27 cellular contexts compared by ENCODE assay signal in the genomic region with DNA sequence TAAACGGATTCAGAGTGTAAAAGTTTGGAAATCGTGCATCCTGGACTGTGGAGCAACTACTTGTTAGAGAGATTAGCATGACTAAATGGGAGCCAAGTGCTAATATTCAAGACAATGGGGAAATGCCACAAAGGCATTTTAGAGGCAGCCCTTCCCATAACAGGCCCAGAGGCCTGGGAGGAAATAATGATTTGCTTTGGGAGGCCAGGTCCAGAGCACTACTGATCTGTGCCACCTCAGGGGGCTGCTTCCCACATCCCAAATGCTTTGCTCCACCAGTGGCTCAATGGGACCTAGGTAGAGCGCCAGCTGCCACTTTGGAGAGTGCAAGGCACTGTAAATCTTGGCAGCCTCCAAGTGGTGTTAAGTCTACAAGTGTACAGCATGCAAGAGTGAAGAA.
"Had no signal": no experiment of that assay in that cellular context is flagged by ENCODE, and none has a peak within 500 bp of the region (broad histone marks: within the 10 kb centered on the region; RNA-seq: fewer than 3 reads in every experiment).

No MANE protein-coding gene starts in this region.

- DNase-seq: dermis blood vessel endothelial cell; dorsolateral prefrontal cortex; effector CD4-positive, alpha-beta T cell; effector memory CD4-positive, alpha-beta T cell; erythroblast; esophagus squamous epithelium; foreskin fibroblast; foreskin melanocyte; gastrocnemius medialis; glutamatergic neuron; head of caudate nucleus; heart right ventricle; hippocampal formation; immature natural killer cell; islet precursor cell; kidney; kidney glomerular epithelial cell; left cardiac atrium; left ventricle myocardium superior; lower lobe of right lung; mesenchymal stem cell; midbrain; naive thymus-derived CD4-positive, alpha-beta T cell had no signal

- H3K4me3 ChIP-seq: coronary artery, dorsolateral prefrontal cortex, esophagus squamous epithelium, gastrocnemius medialis, heart right ventricle, left lung, lower lobe of right lung had no signal

- H3K27ac ChIP-seq: coronary artery, dorsolateral prefrontal cortex, epithelial cell of prostate, esophagus squamous epithelium, gastrocnemius medialis, heart right ventricle, left lung, lower lobe of right lung had no signal

- H3K27me3 ChIP-seq: dorsolateral prefrontal cortex, esophagus squamous epithelium, gastrocnemius medialis, heart right ventricle, left lung had no signal

- H3K9me3 ChIP-seq: gastrocnemius medialis, lower lobe of right lung had no signal

- H3K36me3 ChIP-seq: esophagus squamous epithelium, gastrocnemius medialis, heart right ventricle, left lung, lower lobe of right lung had no signal

- ATAC-seq: esophagus mucosa; gastrocnemius medialis; heart right ventricle; left cardiac atrium; left lung; left ventricle myocardium superior; lower lobe of right lung; naive thymus-derived CD4-positive, alpha-beta T cell had no signal

- H3K4me1 ChIP-seq: esophagus squamous epithelium, gastrocnemius medialis, heart right ventricle, left lung, lower lobe of right lung had no signal
